Comparison of ENCODE assay signal across 25 cellular contexts in the genomic region with DNA sequence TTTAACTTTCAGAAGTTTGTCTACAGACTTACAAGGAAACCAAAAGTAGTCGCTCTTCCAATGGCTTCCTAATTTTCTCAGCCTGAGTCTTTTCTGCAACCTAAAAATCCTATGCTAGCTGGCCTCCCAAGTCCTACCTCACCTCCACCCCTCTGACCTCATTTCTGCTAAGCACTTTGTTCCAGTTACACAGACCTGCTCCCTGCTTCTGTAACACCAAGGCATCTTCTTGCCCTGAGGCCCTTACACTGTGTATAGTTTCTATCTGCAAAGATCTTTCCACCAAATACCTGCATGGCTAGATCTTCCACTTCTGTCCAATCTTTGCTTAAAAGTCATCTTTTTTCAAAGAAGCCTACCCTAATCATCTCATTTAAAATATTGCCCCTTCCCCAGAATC. TPM values are rescaled to one million over a fixed set of nuclear protein-coding genes. Genes with fewer than 3 reads are reported as not detected.
DNase-seq lines count a peak whose midpoint lies in the region; ATAC-seq and TF ChIP-seq lines count a peak whose summit lies in the region.
"Had no signal": no experiment of that assay in that cellular context is flagged by ENCODE, and none has a peak within 500 bp of the region (broad histone marks: within the 10 kb centered on the region; RNA-seq: fewer than 3 reads in every experiment).

No MANE protein-coding gene starts in this region.

- no peaks in the 10 kb centered on the region for H3K27me3 ChIP-seq in CD4-positive, alpha-beta T cell (ENCODE audit: control insufficient read depth, insufficient read depth, low read length)
- no peaks in the 10 kb centered on the region for H3K27me3 ChIP-seq in left lung
- H3K27me3 ChIP-seq: pancreas, right atrium auricular region, suprapubic skin, uterus had no signal

- peak overlapping the region; percentile 71 for H3K4me3 Mint-ChIP-seq in CD4-positive, alpha-beta T cell
- H3K4me3 Mint-ChIP-seq in endothelial cell (ENCODE audit: unreplicated experiment) (no peak overlapping the region), nephron progenitor cell (peak overlapping the region; percentile 100)

- no peaks in the 10 kb centered on the region for H3K9me3 ChIP-seq in CD4-positive, alpha-beta T cell (ENCODE audit: control insufficient read depth, low read length)
- H3K9me3 ChIP-seq in left lung: no peaks in the 10 kb centered on the region
- H3K9me3 ChIP-seq: pancreas, right atrium auricular region, suprapubic skin, uterus had no signal

- no peak for TF ChIP-seq CTCF in CD4-positive, alpha-beta T cell (IDR thresholded peaks at IDR 0.05)
- no peak for TF ChIP-seq CTCF in endothelial cell (IDR thresholded peaks at IDR 0.05; ENCODE audit: unreplicated experiment)
- no peak for TF ChIP-seq CTCF in nephron progenitor cell (IDR thresholded peaks at IDR 0.05)
- no peak for TF ChIP-seq CTCF in left lung (IDR thresholded peaks at IDR 0.05)

- no peaks in the 10 kb centered on the region for H3K27me3 Mint-ChIP-seq in CD4-positive, alpha-beta T cell
- H3K27me3 Mint-ChIP-seq in endothelial cell (ENCODE audit: unreplicated experiment) (peaks cover 3% of the 10 kb centered on the region), nephron progenitor cell (ENCODE audit: low read depth, poor library complexity) (peaks cover 11% of the 10 kb centered on the region)
- H3K27me3 Mint-ChIP-seq: activated CD4-positive, alpha-beta memory T cell treated with anti-CD3 and anti-CD28 coated beads for 36 hours had no signal

- H3K4me1 Mint-ChIP-seq in CD4-positive, alpha-beta T cell (ENCODE audit: low read depth): peaks cover 54% of the 10 kb centered on the region
- peaks cover 24% of the 10 kb centered on the region for H3K4me1 Mint-ChIP-seq in endothelial cell (ENCODE audit: unreplicated experiment)
- H3K4me1 Mint-ChIP-seq in nephron progenitor cell: peaks cover 35% of the 10 kb centered on the region

- H3K27ac Mint-ChIP-seq in CD4-positive, alpha-beta T cell: peak overlapping the region; percentile 98
- H3K27ac Mint-ChIP-seq in endothelial cell (ENCODE audit: unreplicated experiment) (peak overlapping the region; percentile 34), nephron progenitor cell (no peak overlapping the region)
- H3K27ac Mint-ChIP-seq: activated CD4-positive, alpha-beta memory T cell treated with anti-CD3 and anti-CD28 coated beads for 36 hours had no signal

- no peaks in the 10 kb centered on the region for H3K9me3 Mint-ChIP-seq in CD4-positive, alpha-beta T cell
- H3K9me3 Mint-ChIP-seq in endothelial cell (ENCODE audit: unreplicated experiment): no peaks in the 10 kb centered on the region
- no peaks in the 10 kb centered on the region for H3K9me3 Mint-ChIP-seq in nephron progenitor cell
- H3K9me3 Mint-ChIP-seq: activated CD4-positive, alpha-beta memory T cell treated with anti-CD3 and anti-CD28 coated beads for 36 hours had no signal

- no peak overlapping the region for H3K27ac ChIP-seq in CD4-positive, alpha-beta T cell (ENCODE audit: low read depth, low read length)
- no peak overlapping the region for H3K27ac ChIP-seq in left lung
- H3K27ac ChIP-seq: pancreas, right atrium auricular region, suprapubic skin, uterus had no signal

- H3K36me3 Mint-ChIP-seq in CD4-positive, alpha-beta T cell (ENCODE audit: low read depth): peaks cover 25% of the 10 kb centered on the region
- H3K36me3 Mint-ChIP-seq in endothelial cell (ENCODE audit: low read depth, unreplicated experiment) (peaks cover 5% of the 10 kb centered on the region), nephron progenitor cell (ENCODE audit: low read depth) (no peaks in the 10 kb centered on the region)

- intact Hi-C loops in CD4-positive, alpha-beta T cell (cut with DNase I, micrococcal nuclease): loop anchor here in 1 of 2 experiments (5.0 kb wide), 2 partner anchors 645 to 1295 kb away; partner anchors contain the start of genes AHR, ANKMY2 and BZW2
- intact Hi-C loops in left lung (cut with DNase I): no loop called here

- POLR2A ChIA-PET in CD4-positive, alpha-beta T cell (lab: Charles Lee): no interaction called here

- no peak for ATAC-seq in CD4-positive, alpha-beta T cell (ENCODE audit: poor library complexity)
- no peak for ATAC-seq in left lung
- ATAC-seq: HepG2, pancreas had no signal

- H3K36me3 ChIP-seq in left lung: no peaks in the 10 kb centered on the region
- H3K36me3 ChIP-seq: pancreas, right atrium auricular region, suprapubic skin, uterus had no signal

- no peak overlapping the region for H3K4me3 ChIP-seq in left lung
- H3K4me3 ChIP-seq: pancreas, right atrium auricular region, suprapubic skin, uterus had no signal

- no peak for DNase-seq in CD4-positive, alpha-beta T cell
- DNase-seq in ELF-1 (ENCODE audit: low read depth, low spot score) (peak; percentile 56), endothelial cell (ENCODE audit: low spot score) (no peak), nephron progenitor cell (no peak), left lung (no peak), NCI-H526 treated with DMSO at 0.1 percent for 48 hours (lab: John Stamatoyannopoulos, UW) (no peak)
- DNase-seq in activated CD4-positive, alpha-beta T cell treated with anti-CD3 and anti-CD28 coated beads, Interleukin-2, amount 50 U/mL, for 48 hours: no peak
- DNase-seq: activated CD4-positive, alpha-beta memory T cell treated with anti-CD3 and anti-CD28 coated beads for 36 hours; activated CD4-positive, CD25-positive, alpha-beta regulatory T cell; activated CD8-positive, alpha-beta memory T cell treated with anti-CD3 and anti-CD28 coated beads, Interleukin-2, amount 50 U/mL, for 48 hours; activated gamma-delta T cell; amniotic stem cell; dermis blood vessel endothelial cell; DMS53; GDM1; kidney; mammary epithelial cell; NCI-H187; NCI-H774; pancreas; T1000; uterus had no signal

- CTCF ChIA-PET in CD4-positive, alpha-beta T cell (lab: Charles Lee): no interaction called here

- peaks cover 3 to 30% of the 10 kb centered on the region in 2 donors for H3K4me1 ChIP-seq in left lung
- H3K4me1 ChIP-seq: uterus had no signal

RNA-seq across cellular contexts. Expression of gene SNX13, which starts 1.9 kb away (rescaled TPM):
- total RNA-seq in CD4-positive, alpha-beta T cell: 10 to 100 TPM; 24.0 to 25.8 TPM
- total RNA-seq in endothelial cell (ENCODE audit: unreplicated experiment) (34.3 TPM), left lung (10 to 100 TPM; 49.4 to 51.4 TPM)
